25 cellular contexts compared by ENCODE assay signal in genomic region chr12:132315507-132315906, GRCh38. TPM values are rescaled to one million over a fixed set of nuclear protein-coding genes. Genes with fewer than 3 reads are reported as not detected.
"Had no signal": no experiment of that assay in that cellular context is flagged by ENCODE, and none has a peak within 500 bp of the region (broad histone marks: within the 10 kb centered on the region; RNA-seq: fewer than 3 reads in every experiment).

No MANE protein-coding gene starts in this region.

- DNase-seq: activated CD4-positive, alpha-beta T cell treated with anti-CD3 and anti-CD28 coated beads for 48 hours; activated CD4-positive, alpha-beta T cell treated with anti-CD3 and anti-CD28 coated beads, Interleukin-2, amount 50 U/mL, for 48 hours; activated CD4-positive, CD25-positive, alpha-beta regulatory T cell treated with anti-CD3 and anti-CD28 coated beads, Interleukin-2, amount 50 U/mL, for 72 hours; activated CD8-positive, alpha-beta memory T cell treated with anti-CD3 and anti-CD28 coated beads for 24 hours; activated effector memory CD4-positive, alpha-beta T cell treated with anti-CD3 and anti-CD28 coated beads, Interleukin-2, amount 50 U/mL, for 16 hours; activated naive CD4-positive, alpha-beta T cell treated with Interleukin-2 at 50 U/mL for 16 hours; activated naive CD8-positive, alpha-beta T cell treated with anti-CD3 and anti-CD28 coated beads, Interleukin-2, amount 50 U/mL, for 24 hours; activated T-cell treated with anti-CD3 and anti-CD28 coated beads, Interleukin-2, amount 50 U/mL, for 4 hours; amniotic stem cell; NCI-H1092; NCI-H1417; NCI-H1930; NCI-H2171; NCI-H345; NCI-H510A; NCI-H69; NK-92 treated with Interleukin-12 subunit alpha and Interleukin-12 subunit beta, amount 100 ng/mL, for 24 hours; Peyer's patch; SIG-M5; T-helper 9 cell had no signal

- H3K4me3 ChIP-seq: Peyer's patch had no signal

- H3K9ac ChIP-seq: KMS-11 had no signal

- ATAC-seq: activated naive CD4-positive, alpha-beta T cell treated with anti-CD3 and anti-CD28 coated beads, Interleukin-2, amount 50 U/mL, for 72 hours; activated naive CD8-positive, alpha-beta T cell treated with anti-CD3 and anti-CD28 coated beads, Interleukin-2, amount 50 U/mL, for 24 hours; activated T-cell treated with anti-CD3 and anti-CD28 coated beads, Interleukin-2, amount 50 U/mL, for 4 hours; T-helper 17 cell; WTC11 had no signal

- H3K4me1 ChIP-seq: Peyer's patch had no signal

- H3K27ac ChIP-seq: KMS-11, Peyer's patch, RWPE1 had no signal

- H3K36me3 ChIP-seq: Peyer's patch had no signal

- H3K27me3 ChIP-seq: Peyer's patch had no signal

- H3K4me2 ChIP-seq: KMS-11 had no signal

RNA-seq across cellular contexts. Expression of gene GALNT9, which starts 13.9 kb away (rescaled TPM):
- total RNA-seq: Peyer's patch, T-helper 17 cell had no signal
